Comparison of ENCODE assay signal across 17 cellular contexts in genomic region chr14:60183138-60183537, GRCh38. TPM values are rescaled to one million over a fixed set of nuclear protein-coding genes. Genes with fewer than 3 reads are reported as not detected.
DNase-seq lines count a peak whose midpoint lies in the region; ATAC-seq, FAIRE-seq and TF ChIP-seq lines count a peak whose summit lies in the region.
"Had no signal": no experiment of that assay in that cellular context is flagged by ENCODE, and none has a peak within 500 bp of the region (broad histone marks: within the 10 kb centered on the region; RNA-seq: fewer than 3 reads in every experiment).

No MANE protein-coding gene starts in this region.

- intact Hi-C loops in activated CD8-positive, alpha-beta T cell treated with anti-CD3 and anti-CD28 coated beads for 36 hours (cut with micrococcal nuclease): loop anchor here (10.0 kb wide), 1 partner anchor 142 kb away; no protein-coding TSS in a partner anchor

- FAIRE-seq in H54 (lab: Jason Lieb, UNC): no peak

- CTCF ChIA-PET in activated CD8-positive, alpha-beta T cell treated with anti-CD3 and anti-CD28 coated beads for 36 hours (lab: Charles Lee): interaction anchor here (1.0 to 7.5 kb wide), 29 partner anchors 7 to 679 kb away, joined by 3 to 124 read pairs (median 8); partner anchors contain the start of genes DHRS7, PCNX4 and PPM1A

- peak overlapping the region; percentile 92 for H3K27ac Mint-ChIP-seq in activated naive CD4-positive, alpha-beta T cell treated with anti-CD3 and anti-CD28 coated beads, Interleukin-2, amount 50 U/mL, for 24 hours
- peak overlapping the region; percentile 91 for H3K27ac Mint-ChIP-seq in activated CD8-positive, alpha-beta T cell treated with anti-CD3 and anti-CD28 coated beads for 36 hours
- H3K27ac Mint-ChIP-seq in stimulated activated naive B cell treated with anti-CD40 and anti-IgM and Interleukin-4, amounts not matched to agents 10 μg/mL and 1 μg/mL and 100 μg/mL, for 72 hours: no peak overlapping the region

- TF ChIP-seq CTCF in activated CD8-positive, alpha-beta T cell treated with anti-CD3 and anti-CD28 coated beads for 36 hours (IDR thresholded peaks at IDR 0.05): no peak

- no peak overlapping the region for H3K4me3 Mint-ChIP-seq in activated naive CD4-positive, alpha-beta T cell treated with anti-CD3 and anti-CD28 coated beads, Interleukin-2, amount 50 U/mL, for 24 hours
- no peak overlapping the region for H3K4me3 Mint-ChIP-seq in activated CD8-positive, alpha-beta T cell treated with anti-CD3 and anti-CD28 coated beads for 36 hours
- H3K4me3 Mint-ChIP-seq in stimulated activated naive B cell treated with anti-CD40 and anti-IgM and Interleukin-4, amounts not matched to agents 10 μg/mL and 1 μg/mL and 100 μg/mL, for 72 hours: no peak overlapping the region

- DNase-seq in activated naive CD4-positive, alpha-beta T cell treated with anti-CD3 and anti-CD28 coated beads, Interleukin-2, amount 50 U/mL, for 16 hours: no peak
- DNase-seq in activated CD8-positive, alpha-beta T cell treated with anti-CD3 and anti-CD28 coated beads for 36 hours: no peak
- DNase-seq in stimulated activated naive B cell treated with anti-CD40 and anti-IgM and Interleukin-4, amounts not matched to agents 10 μg/mL and 1 μg/mL and 100 μg/mL, for 72 hours: no peak
- no peak for DNase-seq in H54 (ENCODE audit: insufficient read length, low spot score)
- no peak for DNase-seq in COLO668 (lab: John Stamatoyannopoulos, UW; ENCODE audit: unreplicated experiment)
- DNase-seq in cerebellar cortex (ENCODE audit: low spot score): no peak
- DNase-seq: activated CD8-positive, alpha-beta memory T cell treated with anti-CD3 and anti-CD28 coated beads, Interleukin-2, amount 50 U/mL, for 4 hours; colonic mucosa; DMS79; lower lobe of right lung; NCI-H1694 treated with DMSO at 0.1 percent for 48 hours; NCI-H748 treated with DMSO at 0.1 percent for 48 hours; SHP77 treated with DMSO at 0.1 percent for 48 hours; stimulated activated CD8-positive, alpha-beta memory T cell treated with anti-CD3 and anti-CD28 coated beads, Interleukin-4, amount 100 ng/mL, for 48 hours had no signal

- no peak for TF ChIP-seq POLR2A in H54 (IDR thresholded peaks at IDR 0.05; ENCODE audit: low read depth, low read length)

- H3K9me3 Mint-ChIP-seq in activated naive CD4-positive, alpha-beta T cell treated with anti-CD3 and anti-CD28 coated beads, Interleukin-2, amount 50 U/mL, for 24 hours: no peaks in the 10 kb centered on the region
- H3K9me3 Mint-ChIP-seq in activated CD8-positive, alpha-beta T cell treated with anti-CD3 and anti-CD28 coated beads for 36 hours: peaks cover 2% of the 10 kb centered on the region
- H3K9me3 Mint-ChIP-seq in stimulated activated naive B cell treated with anti-CD40 and anti-IgM and Interleukin-4, amounts not matched to agents 10 μg/mL and 1 μg/mL and 100 μg/mL, for 72 hours: peaks cover 0 to 6% of the 10 kb centered on the region in 2 donors

- H3K4me1 Mint-ChIP-seq in activated naive CD4-positive, alpha-beta T cell treated with anti-CD3 and anti-CD28 coated beads, Interleukin-2, amount 50 U/mL, for 24 hours: peaks cover 11% of the 10 kb centered on the region
- peaks cover 20% of the 10 kb centered on the region for H3K4me1 Mint-ChIP-seq in activated CD8-positive, alpha-beta T cell treated with anti-CD3 and anti-CD28 coated beads for 36 hours (ENCODE audit: low read depth)
- peaks cover 10 to 20% of the 10 kb centered on the region in 2 donors for H3K4me1 Mint-ChIP-seq in stimulated activated naive B cell treated with anti-CD40 and anti-IgM and Interleukin-4, amounts not matched to agents 10 μg/mL and 1 μg/mL and 100 μg/mL, for 72 hours

- H3K27me3 Mint-ChIP-seq in activated naive CD4-positive, alpha-beta T cell treated with anti-CD3 and anti-CD28 coated beads, Interleukin-2, amount 50 U/mL, for 24 hours: no peaks in the 10 kb centered on the region
- no peaks in the 10 kb centered on the region for H3K27me3 Mint-ChIP-seq in activated CD8-positive, alpha-beta T cell treated with anti-CD3 and anti-CD28 coated beads for 36 hours
- no peaks in the 10 kb centered on the region for H3K27me3 Mint-ChIP-seq in stimulated activated naive B cell treated with anti-CD40 and anti-IgM and Interleukin-4, amounts not matched to agents 10 μg/mL and 1 μg/mL and 100 μg/mL, for 72 hours
- H3K27me3 Mint-ChIP-seq: IgD-negative memory B cell had no signal

- H3K36me3 Mint-ChIP-seq in activated naive CD4-positive, alpha-beta T cell treated with anti-CD3 and anti-CD28 coated beads, Interleukin-2, amount 50 U/mL, for 24 hours: no peaks in the 10 kb centered on the region
- H3K36me3 Mint-ChIP-seq in activated CD8-positive, alpha-beta T cell treated with anti-CD3 and anti-CD28 coated beads for 36 hours (ENCODE audit: low read depth): no peaks in the 10 kb centered on the region
- H3K36me3 Mint-ChIP-seq in stimulated activated naive B cell treated with anti-CD40 and anti-IgM and Interleukin-4, amounts not matched to agents 10 μg/mL and 1 μg/mL and 100 μg/mL, for 72 hours: no peaks in the 10 kb centered on the region
- H3K36me3 Mint-ChIP-seq: IgD-negative memory B cell had no signal

- ATAC-seq in HG02588 (IDR thresholded peaks at IDR 0.05; ENCODE audit: unreplicated experiment): peak; percentile 31
- ATAC-seq in activated CD8-positive, alpha-beta T cell treated with anti-CD3 and anti-CD28 coated beads for 36 hours: no peak
- ATAC-seq in stimulated activated naive B cell treated with anti-CD40 and anti-IgM and Interleukin-4, amounts not matched to agents 10 μg/mL and 1 μg/mL and 100 μg/mL, for 72 hours (replicated peaks): peak; percentile 54 to 59

- POLR2A ChIA-PET in activated CD8-positive, alpha-beta T cell treated with anti-CD3 and anti-CD28 coated beads for 36 hours (lab: Charles Lee): interaction anchor here (1.1 to 1.4 kb wide), 3 partner anchors 18 to 88 kb away, joined by 4 to 6 read pairs (median 4); partner anchors contain the start of genes DHRS7 and PPM1A

RNA-seq across cellular contexts. Expression of gene DHRS7, which starts 17.9 kb away (rescaled TPM):
- 10 to 100 TPM; 46.4 to 46.6 TPM for total RNA-seq in activated CD8-positive, alpha-beta T cell treated with anti-CD3 and anti-CD28 coated beads for 36 hours
